31 cellular contexts compared by ENCODE assay signal in genomic region chr2:12194936-12195335, GRCh38.
"Had no signal": no experiment of that assay in that cellular context is flagged by ENCODE, and none has a peak within 500 bp of the region (broad histone marks: within the 10 kb centered on the region; RNA-seq: fewer than 3 reads in every experiment).

No MANE protein-coding gene starts in this region.

- H3K36me3 ChIP-seq: adrenal gland, cardiac muscle cell, colonic mucosa, esophagus squamous epithelium, gastroesophageal sphincter, heart right ventricle had no signal

- FAIRE-seq: endometrium, endothelial cell of umbilical vein had no signal

- H3K9me3 ChIP-seq: adrenal gland, body of pancreas, colonic mucosa, esophagus squamous epithelium had no signal

- DNase-seq: activated CD4-positive, alpha-beta memory T cell treated with anti-CD3 and anti-CD28 coated beads for 36 hours; activated CD4-positive, alpha-beta T cell treated with anti-CD3 and anti-CD28 coated beads for 36 hours; activated CD4-positive, alpha-beta T cell treated with anti-CD3 and anti-CD28 coated beads, Interleukin-2, amount 10 ng/mL, durations not matched to agents 24 days and 14 days; activated CD4-positive, CD25-positive, alpha-beta regulatory T cell; activated CD4-positive, CD25-positive, alpha-beta regulatory T cell treated with anti-CD3 and anti-CD28 coated beads, Interleukin-2, amount 50 U/mL, for 72 hours; activated CD8-positive, alpha-beta memory T cell treated with anti-CD3 and anti-CD28 coated beads, Interleukin-2, amount 10 ng/mL, durations not matched to agents 7 days and 5 days; activated CD8-positive, alpha-beta memory T cell treated with anti-CD3 and anti-CD28 coated beads, Interleukin-2, amount 50 U/mL, for 4 hours; activated CD8-positive, alpha-beta T cell treated with anti-CD3 and anti-CD28 coated beads, Interleukin-2, amount 10 ng/mL, durations not matched to agents 7 days and 5 days; activated effector memory CD4-positive, alpha-beta T cell treated with anti-CD3 and anti-CD28 coated beads, Interleukin-2, amount 50 U/mL, for 16 hours; activated naive CD4-positive, alpha-beta T cell treated with anti-CD3 and anti-CD28 coated beads for 36 hours; activated naive CD8-positive, alpha-beta T cell treated with anti-CD3 and anti-CD28 coated beads for 36 hours; activated naive CD8-positive, alpha-beta T cell treated with anti-CD3 and anti-CD28 coated beads, Interleukin-2, amount 50 U/mL, for 24 hours; activated T-cell treated with anti-CD3 and anti-CD28 coated beads, Interleukin-2, amount 50 U/mL, for 1 hour; activated T-cell treated with anti-CD3 and anti-CD28 coated beads, Interleukin-2, amount 50 U/mL, for 48 hours; adrenal gland; amygdala; aorta; body of pancreas; central memory CD4-positive, alpha-beta T cell; cerebellar nuclear complex; colonic mucosa; effector CD8-positive, alpha-beta T cell; esophagus squamous epithelium; foreskin melanocyte; heart right ventricle; T-helper 2 cell had no signal

- H3K27me3 ChIP-seq: adrenal gland, body of pancreas, cardiac muscle cell, colonic mucosa, esophagus squamous epithelium, gastroesophageal sphincter, heart right ventricle had no signal

- H3K4me1 ChIP-seq: body of pancreas, colonic mucosa had no signal

- ATAC-seq: activated CD4-positive, alpha-beta T cell treated with anti-CD3 and anti-CD28 coated beads for 36 hours; activated CD8-positive, alpha-beta memory T cell treated with anti-CD3 and anti-CD28 coated beads, Interleukin-2, amount 10 ng/mL, durations not matched to agents 7 days and 5 days; activated CD8-positive, alpha-beta T cell treated with anti-CD3 and anti-CD28 coated beads, Interleukin-2, amount 10 ng/mL, durations not matched to agents 7 days and 5 days; activated naive CD8-positive, alpha-beta T cell treated with anti-CD3 and anti-CD28 coated beads, Interleukin-2, amount 50 U/mL, for 24 hours; body of pancreas; gastroesophageal sphincter; heart right ventricle had no signal

- H3K4me3 ChIP-seq: adrenal gland, body of pancreas, cardiac muscle cell, colonic mucosa, esophagus squamous epithelium, gastroesophageal sphincter, heart right ventricle had no signal

- H3K27ac ChIP-seq: adrenal gland, body of pancreas, cardiac muscle cell, colonic mucosa, epithelial cell of prostate, esophagus squamous epithelium, gastroesophageal sphincter, heart right ventricle had no signal
